Comparison of ENCODE assay signal across 11 cellular contexts in genomic region chr17:4110152-4110551, GRCh38. TPM values are rescaled to one million over a fixed set of nuclear protein-coding genes. Genes with fewer than 3 reads are reported as not detected.
DNase-seq lines count a peak whose midpoint lies in the region; ATAC-seq and TF ChIP-seq lines count a peak whose summit lies in the region.
"Had no signal": no experiment of that assay in that cellular context is flagged by ENCODE, and none has a peak within 500 bp of the region (broad histone marks: within the 10 kb centered on the region; RNA-seq: fewer than 3 reads in every experiment).

No MANE protein-coding gene starts in this region.

- peaks cover 75% of the 10 kb centered on the region for H3K36me3 Mint-ChIP-seq in central memory CD8-positive, alpha-beta T cell (ENCODE audit: insufficient read depth)

- no peaks in the 10 kb centered on the region for H3K27me3 Mint-ChIP-seq in central memory CD8-positive, alpha-beta T cell

- DNase-seq in NCI-H82 (lab: John Stamatoyannopoulos, UW) (peak; percentile 42), NCI-H82 treated with DMSO at 0.1 percent for 48 hours (lab: John Stamatoyannopoulos, UW; ENCODE audit: unreplicated experiment) (no peak), RWPE2 (ENCODE audit: low spot score) (no peak), non-pigmented ciliary epithelial cell (ENCODE audit: low read depth) (peak; percentile 26), NCI-H2107 (lab: John Stamatoyannopoulos, UW) (no peak), MG63 (no peak)
- DNase-seq in central memory CD8-positive, alpha-beta T cell (ENCODE audit: low spot score in 2 of 2) = no peak
- DNase-seq: nephron progenitor cell had no signal

- H3K27me3 ChIP-seq in RWPE2 (ENCODE audit: insufficient read depth, poor library complexity, severe bottlenecking) = no peaks in the 10 kb centered on the region
- H3K27me3 ChIP-seq in MG63 = no peaks in the 10 kb centered on the region

- no peak overlapping the region for H3K4me3 Mint-ChIP-seq in central memory CD8-positive, alpha-beta T cell
- H3K4me3 Mint-ChIP-seq: nephron progenitor cell had no signal

- H3K9me3 Mint-ChIP-seq in central memory CD8-positive, alpha-beta T cell = no peaks in the 10 kb centered on the region
- H3K9me3 Mint-ChIP-seq: nephron progenitor cell had no signal

- no peaks in the 10 kb centered on the region for H3K9me3 ChIP-seq in RWPE2 (ENCODE audit: severe bottlenecking)
- no peaks in the 10 kb centered on the region for H3K9me3 ChIP-seq in MG63

- peak overlapping the region; percentile 46 for H3K27ac Mint-ChIP-seq in central memory CD8-positive, alpha-beta T cell (ENCODE audit: low read depth)
- H3K27ac Mint-ChIP-seq: nephron progenitor cell had no signal

- H3K36me3 ChIP-seq in RWPE2 (ENCODE audit: low read depth) = peaks cover 82% of the 10 kb centered on the region
- H3K36me3 ChIP-seq in MG63 = peaks cover 27% of the 10 kb centered on the region

- ATAC-seq in RWPE2 (ENCODE audit: low read depth) (peak; percentile 45; the same call in 2 of the 3 replicates), GM21367 (IDR thresholded peaks at IDR 0.05; ENCODE audit: unreplicated experiment) (no peak)
- no peak for ATAC-seq in central memory CD8-positive, alpha-beta T cell (replicated peaks; ENCODE audit: extremely low read depth, poor library complexity, severe bottlenecking)

- H3K27ac ChIP-seq in RWPE2 (ENCODE audit: poor library complexity, severe bottlenecking) = peak overlapping the region; percentile 6
- H3K27ac ChIP-seq: 22Rv1, KMS-11 had no signal

- H3K4me1 Mint-ChIP-seq in central memory CD8-positive, alpha-beta T cell = peaks cover 12% of the 10 kb centered on the region

- peaks cover 6% of the 10 kb centered on the region for H3K4me1 ChIP-seq in RWPE2 (ENCODE audit: insufficient read depth, poor library complexity, severe bottlenecking)

- no peak for TF ChIP-seq CTCF in RWPE2 (IDR thresholded peaks at IDR 0.05; ENCODE audit: poor library complexity, severe bottlenecking)

- no peak overlapping the region for H3K4me3 ChIP-seq in RWPE2 (ENCODE audit: severe bottlenecking)
- H3K4me3 ChIP-seq in MG63 = no peak overlapping the region

RNA-seq across cellular contexts. Expression of gene ZZEF1, which starts 32.7 kb away (rescaled TPM):
- total RNA-seq in MG63 (2014; rRNA removed; shearing (Covaris generic); ENCODE audit: low replicate concordance) = 7.6 and 15.3 TPM in 2 replicates

RNA-seq across cellular contexts. Expression of gene CYB5D2, which starts 32.8 kb away (rescaled TPM):
- total RNA-seq in MG63 (2014; rRNA removed; shearing (Covaris generic); ENCODE audit: low replicate concordance) = 10.3 and 26.3 TPM in 2 replicates

Comparison
In these comparisons a context has a peak if more than half of its experiments do, and no peak if none do; other contexts are left out.
1. DNase-seq: peak in NCI-H82 (single experiment) and non-pigmented ciliary epithelial cell (single experiment); none in NCI-H82 treated with DMSO at 0.1 percent for 48 hours (single experiment), RWPE2 (single experiment), central memory CD8-positive, alpha-beta T cell (0 of 2), NCI-H2107 (single experiment) and MG63 (single experiment).